ENCODE assay signal across 11 cellular contexts in the genomic region with DNA sequence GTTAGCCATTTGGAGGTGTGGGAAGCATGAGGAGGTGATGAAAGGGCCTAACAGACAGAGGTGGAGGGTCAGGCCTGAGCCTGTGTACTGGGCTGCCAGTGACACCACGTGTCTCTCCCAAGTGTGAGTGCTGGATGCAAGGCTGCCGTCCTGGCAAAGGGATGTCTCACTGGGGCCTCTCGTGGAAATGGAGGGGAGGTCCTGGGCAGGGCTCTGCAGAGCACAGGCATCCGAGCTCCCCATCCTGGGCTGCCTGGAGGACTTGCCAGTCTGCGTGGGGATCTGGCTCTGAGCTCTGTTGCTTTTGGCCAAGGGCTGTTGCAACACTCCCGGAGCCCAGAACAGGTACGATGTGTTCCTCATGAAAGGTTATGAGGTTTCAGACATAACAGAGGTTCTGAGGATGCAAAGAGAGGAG.
DNase-seq lines count a peak whose midpoint lies in the region; ATAC-seq and TF ChIP-seq lines count a peak whose summit lies in the region.
"Had no signal": no experiment of that assay in that cellular context is flagged by ENCODE, and none has a peak within 500 bp of the region (broad histone marks: within the 10 kb centered on the region; RNA-seq: fewer than 3 reads in every experiment).

No MANE protein-coding gene starts in this region.

- CTCF ChIA-PET in activated naive CD4-positive, alpha-beta T cell treated with anti-CD3 and anti-CD28 coated beads, Interleukin-2, amount 10 ng/mL, durations not matched to agents 7 days and 5 days (lab: Charles Lee) = interaction anchor here (0.7 to 5.9 kb wide), 5 partner anchors 10 to 79 kb away, joined by 3 to 20 read pairs (median 6); a partner anchor contains a TSS

- 73 to 80% methylated on average over 1 to 7 of the region's 7 CpGs for WGBS in upper lobe of left lung, 2 donors

- no peaks in the 10 kb centered on the region for H3K9me3 Mint-ChIP-seq in activated naive CD4-positive, alpha-beta T cell treated with anti-CD3 and anti-CD28 coated beads, Interleukin-2, amount 10 ng/mL, durations not matched to agents 7 days and 5 days
- no peaks in the 10 kb centered on the region for H3K9me3 Mint-ChIP-seq in nephron progenitor cell

- H3K36me3 ChIP-seq in upper lobe of left lung = no peaks in the 10 kb centered on the region
- H3K36me3 ChIP-seq: vagina had no signal

- peaks cover 85 to 95% (median 92%) of the 10 kb centered on the region in 4 donors for H3K4me1 ChIP-seq in upper lobe of left lung

- no peak for TF ChIP-seq CTCF in nephron progenitor cell (IDR thresholded peaks at IDR 0.05)
- no peak for TF ChIP-seq CTCF in upper lobe of left lung (IDR thresholded peaks at IDR 0.05)

- peak overlapping the region; percentile 45 for H3K4me3 Mint-ChIP-seq in activated naive CD4-positive, alpha-beta T cell treated with anti-CD3 and anti-CD28 coated beads, Interleukin-2, amount 10 ng/mL, durations not matched to agents 7 days and 5 days
- peak overlapping the region; percentile 4 for H3K4me3 Mint-ChIP-seq in nephron progenitor cell

- no peaks in the 10 kb centered on the region for H3K27me3 ChIP-seq in upper lobe of left lung
- H3K27me3 ChIP-seq: vagina had no signal

- peak overlapping the region in 3 of 4 donors; percentile 46 to 75 (median 72) for H3K27ac ChIP-seq in upper lobe of left lung
- H3K27ac ChIP-seq: vagina had no signal

- peaks cover 3% of the 10 kb centered on the region for H3K36me3 Mint-ChIP-seq in activated naive CD4-positive, alpha-beta T cell treated with anti-CD3 and anti-CD28 coated beads, Interleukin-2, amount 10 ng/mL, durations not matched to agents 7 days and 5 days
- H3K36me3 Mint-ChIP-seq in nephron progenitor cell (ENCODE audit: low read depth) = no peaks in the 10 kb centered on the region

- peak; percentile 18 for DNase-seq in activated naive CD4-positive, alpha-beta T cell treated with anti-CD3 and anti-CD28 coated beads, Interleukin-2, amount 10 ng/mL, durations not matched to agents 7 days and 5 days
- DNase-seq in activated naive CD4-positive, alpha-beta T cell treated with anti-CD3 and anti-CD28 coated beads, Interleukin-2, amount 50 U/mL, for 16 hours = no peak
- peak; percentile 34 for DNase-seq in ecto neural progenitor cell (ENCODE audit: low spot score)
- DNase-seq in nephron progenitor cell = no peak
- peak in 1 of 2 donors; percentile 62 for DNase-seq in upper lobe of left lung
- no peak for DNase-seq in NCI-H510A treated with DMSO at 0.1 percent for 48 hours (lab: John Stamatoyannopoulos, UW)
- DNase-seq in DMS153 (lab: John Stamatoyannopoulos, UW) = no peak
- DNase-seq in NCI-H774 (lab: John Stamatoyannopoulos, UW) = no peak
- DNase-seq: Karpas-422, kidney glomerular epithelial cell had no signal

- no peak overlapping the region for H3K4me3 ChIP-seq in upper lobe of left lung
- H3K4me3 ChIP-seq: vagina had no signal

- no peaks in the 10 kb centered on the region for H3K27me3 Mint-ChIP-seq in activated naive CD4-positive, alpha-beta T cell treated with anti-CD3 and anti-CD28 coated beads, Interleukin-2, amount 10 ng/mL, durations not matched to agents 7 days and 5 days
- peaks cover 13% of the 10 kb centered on the region for H3K27me3 Mint-ChIP-seq in nephron progenitor cell (ENCODE audit: low read depth, poor library complexity)

- TF ChIP-seq POLR2A in upper lobe of left lung (IDR thresholded peaks at IDR 0.05) = no peak

- no peak for ATAC-seq in upper lobe of left lung (ENCODE audit: low FRiP score in 2 of 2)

- H3K27ac Mint-ChIP-seq in activated naive CD4-positive, alpha-beta T cell treated with anti-CD3 and anti-CD28 coated beads, Interleukin-2, amount 10 ng/mL, durations not matched to agents 7 days and 5 days = peak overlapping the region; percentile 80
- no peak overlapping the region for H3K27ac Mint-ChIP-seq in nephron progenitor cell

- peaks cover 85% of the 10 kb centered on the region for H3K4me1 Mint-ChIP-seq in activated naive CD4-positive, alpha-beta T cell treated with anti-CD3 and anti-CD28 coated beads, Interleukin-2, amount 10 ng/mL, durations not matched to agents 7 days and 5 days
- H3K4me1 Mint-ChIP-seq in nephron progenitor cell = peaks cover 76% of the 10 kb centered on the region

- TF ChIP-seq EP300 in upper lobe of left lung (IDR thresholded peaks at IDR 0.05) = no peak

- no peaks in the 10 kb centered on the region for H3K9me3 ChIP-seq in upper lobe of left lung
- H3K9me3 ChIP-seq: vagina had no signal

Comparison
In these comparisons a context has a peak if more than half of its experiments do, and no peak if none do; other contexts are left out.
1. DNase-seq: peak in activated naive CD4-positive, alpha-beta T cell treated with anti-CD3 and anti-CD28 coated beads, Interleukin-2, amount 10 ng/mL, durations not matched to agents 7 days and 5 days (single experiment) and ecto neural progenitor cell (single experiment); none in activated naive CD4-positive, alpha-beta T cell treated with anti-CD3 and anti-CD28 coated beads, Interleukin-2, amount 50 U/mL, for 16 hours (single experiment), nephron progenitor cell (single experiment), NCI-H510A treated with DMSO at 0.1 percent for 48 hours (single experiment), DMS153 (single experiment) and NCI-H774 (single experiment).